ENCODE assay signal across 9 cellular contexts in genomic region chr5:92641031-92641962, GRCh38.
A peak's percentile ranks its signal among the peaks of the same experiment; 100 is the strongest.
DNase-seq lines count a peak whose midpoint lies in the region; ATAC-seq, FAIRE-seq and TF ChIP-seq lines count a peak whose summit lies in the region.
"Had no signal": no experiment of that assay in that cellular context is flagged by ENCODE, and none has a peak within 500 bp of the region (broad histone marks: within the 10 kb centered on the region; RNA-seq: fewer than 3 reads in every experiment).

No MANE protein-coding gene starts in this region.

- H3K27ac ChIP-seq in HEK293 (ENCODE audit: extremely low read depth, low read depth, low read length) (peak overlapping the region; percentile 92), PC-3 (ENCODE audit: low read length) (peak overlapping the region; percentile 72), gastrocnemius medialis (no peak overlapping the region), spleen (peak overlapping the region in 1 of 8 donors; percentile 7)

- peak overlapping the region; percentile 76 for H3K4me2 ChIP-seq in PC-3 (ENCODE audit: low read length)

- TF ChIP-seq POLR2A in gastrocnemius medialis (IDR thresholded peaks at IDR 0.05) (no peak), GM12892 (IDR thresholded peaks at IDR 0.05; ENCODE audit: low read depth, low read length) (no peak), spleen (IDR thresholded peaks at IDR 0.05) (no peak)

- intact Hi-C loops in PC-3 (cut with micrococcal nuclease), result loop anchor here (1.0 to 5.0 kb wide), 2 partner anchors 89 to 334 kb away; no protein-coding TSS in a partner anchor
- intact Hi-C loops in gastrocnemius medialis (cut with DNase I; ENCODE audit: low total_unique reads), result no loop called here
- intact Hi-C loops in spleen (cut with DNase I; ENCODE audit: low total_unique reads), result no loop called here

- no peaks in the 10 kb centered on the region for H3K9me3 ChIP-seq in HEK293 (ENCODE audit: control insufficient read depth, insufficient read depth, low read depth, low read length)
- no peaks in the 10 kb centered on the region for H3K9me3 ChIP-seq in PC-3 (ENCODE audit: low read length)
- H3K9me3 ChIP-seq in gastrocnemius medialis, result no peaks in the 10 kb centered on the region
- no peaks in the 10 kb centered on the region for H3K9me3 ChIP-seq in spleen

- FAIRE-seq in GM12892 (lab: Jason Lieb, UNC), result no peak

- H3K9me2 ChIP-seq in PC-3 (replicated peaks; ENCODE audit: low read length), result no peaks in the 10 kb centered on the region

- H3K79me2 ChIP-seq in PC-3 (ENCODE audit: low read length), result no peaks in the 10 kb centered on the region

- no peak overlapping the region for H3K9ac ChIP-seq in PC-3 (ENCODE audit: low read length)

- H3K4me3 ChIP-seq in HEK293 (ENCODE audit: low read depth, low read length), result peak overlapping the region; percentile 28
- peak overlapping the region; percentile 58 for H3K4me3 ChIP-seq in PC-3 (ENCODE audit: low read length)
- H3K4me3 ChIP-seq in gastrocnemius medialis, result peak overlapping the region in 3 of 4 donors; percentile 1 to 19 (median 8)
- peak overlapping the region in 2 of 8 donors; percentile 12 to 41 for H3K4me3 ChIP-seq in spleen

- POLR2A ChIA-PET in HEK293 (lab: Yijun Ruan, JAX) (no interaction called here), PC-3 (lab: Charles Lee; ENCODE audit: unreplicated experiment) (no interaction called here)

- H3K4me1 ChIP-seq in HEK293 (ENCODE audit: control insufficient read depth, insufficient read depth, low read length) (peaks cover 41% of the 10 kb centered on the region), PC-3 (ENCODE audit: insufficient read depth, low read length) (0 out of 2 replicates have a peak, but pooled peaks cover 5% of the 10 kb centered on the region), gastrocnemius medialis (no peaks in the 10 kb centered on the region), spleen (no peaks in the 10 kb centered on the region)

- TF ChIP-seq CTCF in HEK293 (tag by site-specific recombination; IDR thresholded peaks at IDR 0.05), result no peak
- no peak for TF ChIP-seq CTCF in PC-3 (conservative IDR thresholded peaks at IDR 0.05; ENCODE audit: low read depth, low read length)
- TF ChIP-seq CTCF in gastrocnemius medialis (IDR thresholded peaks at IDR 0.05 in 4 of 5, conservative IDR thresholded peaks at IDR 0.05 in 1 of 5), result no peak
- TF ChIP-seq CTCF in spleen (IDR thresholded peaks at IDR 0.05 in 8 of 11, conservative IDR thresholded peaks at IDR 0.05 in 3 of 11), result no peak

- H3F3A ChIP-seq in PC-3 (ENCODE audit: low read length, unreplicated experiment), result peaks cover 3% of the 10 kb centered on the region

- CTCF ChIA-PET in HEK293 (lab: Yijun Ruan, JAX) (no interaction called here), PC-3 (lab: Charles Lee) (no interaction called here)

- DNase-seq in PC-3 (peak; percentile 77), fibroblast of the conjunctiva (ENCODE audit: low read depth) (peak; percentile 59), gastrocnemius medialis (no peak), GM12892 (ENCODE audit: insufficient read length) (no peak), spleen (no peak)
- DNase-seq: naive B cell had no signal

- 14 to 23% (median 19%) methylated on average over 10 of the region's 10 CpGs for WGBS in spleen, 5 donors

- peak overlapping the region; percentile 50 for H2AFZ ChIP-seq in PC-3 (ENCODE audit: low read length)

- no TSS peak for BruUV-seq in PC-3 (replicated peaks; lab: Mats Ljungman, UMichigan)

- H3K36me3 ChIP-seq in HEK293 (ENCODE audit: control insufficient read depth in 2 of 2, insufficient read depth in 1 of 2, low read length in 2 of 2) (no peaks in the 10 kb centered on the region), PC-3 (ENCODE audit: low read depth, low read length) (no peaks in the 10 kb centered on the region), gastrocnemius medialis (no peaks in the 10 kb centered on the region), spleen (no peaks in the 10 kb centered on the region)

- H3K27me3 ChIP-seq in PC-3 (ENCODE audit: low read length) (no peaks in the 10 kb centered on the region), gastrocnemius medialis (no peaks in the 10 kb centered on the region), spleen (replicated peaks in 1 of 7) (no peaks in the 10 kb centered on the region)

- no peaks in the 10 kb centered on the region for H4K20me1 ChIP-seq in PC-3 (ENCODE audit: low read length)

- peak; percentile 96 for ATAC-seq in PC-3
- no peak for ATAC-seq in gastrocnemius medialis
- ATAC-seq in GM19463 (IDR thresholded peaks at IDR 0.05; ENCODE audit: unreplicated experiment), result no peak
- no peak for ATAC-seq in HG03097 (IDR thresholded peaks at IDR 0.05; ENCODE audit: low FRiP score, unreplicated experiment)

- in situ Hi-C loops in gastrocnemius medialis (cut with MboI; ENCODE audit: low sequenced_read_pairs in 4 of 4), result no loop called here

TF ChIP-seq in HEK293, 187 proteins besides CTCF, POLR2A, EP300 and RAD21 (continues in another document):
- TF ChIP-seq, protein P1, sequence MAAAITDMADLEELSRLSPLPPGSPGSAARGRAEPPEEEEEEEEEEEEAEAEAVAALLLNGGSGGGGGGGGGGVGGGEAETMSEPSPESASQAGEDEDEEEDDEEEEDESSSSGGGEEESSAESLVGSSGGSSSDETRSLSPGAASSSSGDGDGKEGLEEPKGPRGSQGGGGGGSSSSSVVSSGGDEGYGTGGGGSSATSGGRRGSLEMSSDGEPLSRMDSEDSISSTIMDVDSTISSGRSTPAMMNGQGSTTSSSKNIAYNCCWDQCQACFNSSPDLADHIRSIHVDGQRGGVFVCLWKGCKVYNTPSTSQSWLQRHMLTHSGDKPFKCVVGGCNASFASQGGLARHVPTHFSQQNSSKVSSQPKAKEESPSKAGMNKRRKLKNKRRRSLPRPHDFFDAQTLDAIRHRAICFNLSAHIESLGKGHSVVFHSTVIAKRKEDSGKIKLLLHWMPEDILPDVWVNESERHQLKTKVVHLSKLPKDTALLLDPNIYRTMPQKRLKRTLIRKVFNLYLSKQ (tag by site-specific recombination; IDR thresholded peaks at IDR 0.05; ENCODE audit: borderline replicate concordance), result no peak
- TF ChIP-seq ZNF174 (tag by site-specific recombination; IDR thresholded peaks at IDR 0.05), result no peak
- TF ChIP-seq, protein P2, sequence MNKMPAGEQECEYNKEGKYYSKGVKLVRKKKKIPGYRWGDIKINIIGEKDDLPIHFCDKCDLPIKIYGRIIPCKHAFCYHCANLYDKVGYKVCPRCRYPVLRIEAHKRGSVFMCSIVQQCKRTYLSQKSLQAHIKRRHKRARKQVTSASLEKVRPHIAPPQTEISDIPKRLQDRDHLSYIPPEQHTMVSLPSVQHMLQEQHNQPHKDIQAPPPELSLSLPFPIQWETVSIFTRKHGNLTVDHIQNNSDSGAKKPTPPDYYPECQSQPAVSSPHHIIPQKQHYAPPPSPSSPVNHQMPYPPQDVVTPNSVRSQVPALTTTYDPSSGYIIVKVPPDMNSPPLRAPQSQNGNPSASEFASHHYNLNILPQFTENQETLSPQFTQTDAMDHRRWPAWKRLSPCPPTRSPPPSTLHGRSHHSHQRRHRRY (tag by site-specific recombination; IDR thresholded peaks at IDR 0.05), result no peak
- TF ChIP-seq ZNF19 (tag by site-specific recombination; IDR thresholded peaks at IDR 0.05; ENCODE audit: low read depth), result no peak
- TF ChIP-seq ZNF324 (tag by site-specific recombination; IDR thresholded peaks at IDR 0.05), result peak; percentile 71; the same call in 1 of the 2 replicates
- peak; percentile 86 for TF ChIP-seq ZNF366 (tag by site-specific recombination; conservative IDR thresholded peaks at IDR 0.05)
- no peak for TF ChIP-seq ZNF449 (tag by site-specific recombination; IDR thresholded peaks at IDR 0.05)
- TF ChIP-seq ZBTB8A (tag by site-specific recombination; IDR thresholded peaks at IDR 0.05), result peak; percentile 64; the same call in 1 of the 2 replicates
- no peak for TF ChIP-seq ZNF747 (tag by site-specific recombination; IDR thresholded peaks at IDR 0.05)
- peak; percentile 34; the same call in 1 of the 2 replicates for TF ChIP-seq ZNF660 (tag by site-specific recombination; IDR thresholded peaks at IDR 0.05)
- no peak for TF ChIP-seq ZNF548 (tag by site-specific recombination; IDR thresholded peaks at IDR 0.05)
- peak; percentile 96 for TF ChIP-seq OSR2 (tag by site-specific recombination; IDR thresholded peaks at IDR 0.05)
- TF ChIP-seq ZNF416 (tag by site-specific recombination; IDR thresholded peaks at IDR 0.05), result no peak

Comparison
In these comparisons a context has a peak if more than half of its experiments do, and no peak if none do; other contexts are left out.
1. H3K27ac ChIP-seq: peak in HEK293 (single experiment) and PC-3 (single experiment); none in gastrocnemius medialis (0 of 4).
2. DNase-seq: peak in PC-3 (single experiment) and fibroblast of the conjunctiva (single experiment); none in gastrocnemius medialis (0 of 2), GM12892 (single experiment) and spleen (single experiment).